8 cellular contexts compared by ENCODE assay signal in genomic region chr17:1713878-1714487, GRCh38. TPM values are rescaled to one million over a fixed set of nuclear protein-coding genes. Genes with fewer than 3 reads are reported as not detected.
DNase-seq lines count a peak whose midpoint lies in the region; ATAC-seq, FAIRE-seq and TF ChIP-seq lines count a peak whose summit lies in the region.

No MANE protein-coding gene starts in this region.

- H3K27ac ChIP-seq in ascending aorta = peak overlapping the region; percentile 85 to 100
- peak overlapping the region; percentile 97 to 99 for H3K27ac ChIP-seq in testis

- DNase-seq in NB4 (ENCODE audit: low read depth) = no peak
- peak in 1 of 2 donors; percentile 62 for DNase-seq in ascending aorta (ENCODE audit: low spot score in 2 of 2)
- DNase-seq in kidney glomerular epithelial cell (lab: John Stamatoyannopoulos, UW) = peak; percentile 25
- no peak for DNase-seq in testis
- no peak for DNase-seq in activated gamma-delta T cell (lab: John Stamatoyannopoulos, UW)

- peaks cover 22 to 40% of the 10 kb centered on the region in 2 donors for H3K36me3 ChIP-seq in ascending aorta
- no peaks in the 10 kb centered on the region for H3K36me3 ChIP-seq in testis (ENCODE audit: low read depth, missing control alignments)

- intact Hi-C loops in ascending aorta (cut with DNase I) (loop anchor here (5.0 to 10.0 kb wide), 2 partner anchors 47 to 229 kb away; no protein-coding TSS in a partner anchor), testis (cut with DNase I; ENCODE audit: low total_unique reads) (no loop called here)

- WGBS in testis, 2 donors = 8 to 30% methylated on average over 5 to 11 of the region's 11 CpGs

- peak; percentile 60 for FAIRE-seq in G401.6 (lab: Jason Lieb, UNC)

- no peaks in the 10 kb centered on the region for H3K27me3 ChIP-seq in ascending aorta
- no peaks in the 10 kb centered on the region for H3K27me3 ChIP-seq in testis

- TF ChIP-seq POLR2A in NB4 (IDR thresholded peaks at IDR 0.05; ENCODE audit: extremely low read depth, insufficient read length) = no peak
- TF ChIP-seq POLR2A in testis (IDR thresholded peaks at IDR 0.05) = no peak

- no peaks in the 10 kb centered on the region for H3K9me3 ChIP-seq in ascending aorta
- no peaks in the 10 kb centered on the region for H3K9me3 ChIP-seq in testis

- H3K4me3 ChIP-seq in NB4 (ENCODE audit: low read depth, low read length) (no peak overlapping the region), ascending aorta (peak overlapping the region; percentile 99), testis (peak overlapping the region; percentile 99 to 100)

- TF ChIP-seq CTCF in NB4 (IDR thresholded peaks at IDR 0.05; ENCODE audit: low read depth, low read length) = peak; percentile 11
- no peak for TF ChIP-seq CTCF in ascending aorta (IDR thresholded peaks at IDR 0.05)
- TF ChIP-seq CTCF in testis (IDR thresholded peaks at IDR 0.05) = peak in 1 of 3 experiments; percentile 36

- ATAC-seq in HG02970 (IDR thresholded peaks at IDR 0.05; ENCODE audit: low FRiP score, unreplicated experiment) = no peak
- ATAC-seq in HG03521 (IDR thresholded peaks at IDR 0.05; ENCODE audit: unreplicated experiment) = no peak

- H3K4me1 ChIP-seq in ascending aorta (peaks cover 16 to 55% of the 10 kb centered on the region in 2 donors), testis (peaks cover 47% of the 10 kb centered on the region)

RNA-seq across cellular contexts. Expression of gene TLCD2, which starts 3.8 kb away (rescaled TPM):
- total RNA-seq in ascending aorta = 7.5 TPM
- total RNA-seq in testis = 1 to 10 TPM; 1.2 to 2.0 TPM
- 1.1 TPM for polyA plus RNA-seq in testis (ENCODE audit: insufficient read depth, low read depth, low replicate concordance)

RNA-seq across cellular contexts. Expression of gene WDR81, which starts 10.5 kb away (rescaled TPM):
- total RNA-seq in ascending aorta (70.4 TPM), testis (10 to 100 TPM; 58.4 to 71.4 TPM)
- 16.9 TPM for polyA plus RNA-seq in testis (ENCODE audit: insufficient read depth, low read depth, low replicate concordance)

RNA-seq across cellular contexts. Expression of gene SERPINF2, which starts 28.7 kb away (rescaled TPM):
- 20.6 TPM for total RNA-seq in ascending aorta
- 10 to 100 TPM; 31.7 to 41.9 TPM for total RNA-seq in testis
- 15.3 TPM for polyA plus RNA-seq in testis (ENCODE audit: insufficient read depth, low read depth, low replicate concordance)

RNA-seq across cellular contexts. Expression of gene PRPF8, which starts 29.3 kb away (rescaled TPM):
- total RNA-seq in ascending aorta (114 TPM), testis (100 to 1,000 TPM; 307 to 325 TPM)
- polyA plus RNA-seq in testis (ENCODE audit: insufficient read depth, low read depth, low replicate concordance) = 315 TPM

RNA-seq across cellular contexts. Expression of gene SERPINF1, which starts 47.9 kb away (rescaled TPM):
- 604 TPM for total RNA-seq in ascending aorta
- total RNA-seq in testis = 1,000 to 10,000 TPM; 1,211 to 2,317 TPM
- polyA plus RNA-seq in testis (ENCODE audit: insufficient read depth, low read depth, low replicate concordance) = 828 TPM
